ENCODE assay signal across 8 cellular contexts in genomic region chr17:73232587-73233373, GRCh38. TPM values are rescaled to one million over a fixed set of nuclear protein-coding genes. Genes with fewer than 3 reads are reported as not detected.
DNase-seq lines count a peak whose midpoint lies in the region; ATAC-seq, FAIRE-seq and TF ChIP-seq lines count a peak whose summit lies in the region.

No MANE protein-coding gene starts in this region.

- no peak for TF ChIP-seq CTCF in right lobe of liver (IDR thresholded peaks at IDR 0.05)

- peaks cover 68 to 74% (median 70%) of the 10 kb centered on the region in 3 donors for H3K4me1 Mint-ChIP-seq in T-cell

- POLR2A ChIA-PET in T-cell (lab: Charles Lee), result no interaction called here

- CTCF ChIA-PET in T-cell (lab: Charles Lee), result interaction anchor here (0.8 to 2.3 kb wide), 4 partner anchors 10 to 41 kb away, joined by 4 to 16 read pairs (median 5); no protein-coding TSS in a partner anchor

- peaks cover 0 to 16% (median 2%) of the 10 kb centered on the region in 4 donors for H3K36me3 ChIP-seq in right lobe of liver

- peak; percentile 52 for DNase-seq in COR-L47 (lab: John Stamatoyannopoulos, UW)
- DNase-seq in T-cell, result peak in 8 of 34 experiments; percentile 2 to 30 (median 16)
- DNase-seq in dedifferentiated amniotic fluid mesenchymal stem cell (ENCODE audit: extremely low spot score), result peak; percentile 14
- peak; percentile 39 to 68 (median 56) for DNase-seq in right lobe of liver
- no peak for DNase-seq in stimulated activated naive CD8-positive, alpha-beta T cell treated with anti-CD3 and anti-CD28 coated beads, Interleukin-15, Interleukin-2, amounts not matched to agents 100 U/mL and 50 U/mL, for 24 hours
- no peak for DNase-seq in GM19239 (ENCODE audit: insufficient read length, low spot score)

- H3K4me3 Mint-ChIP-seq in T-cell, result peak overlapping the region; percentile 92 to 97 (median 95)

- H3K9me3 Mint-ChIP-seq in T-cell, result no peaks in the 10 kb centered on the region

- peak overlapping the region; percentile 68 to 80 (median 76) for H3K27ac ChIP-seq in right lobe of liver

- H3K4me1 ChIP-seq in right lobe of liver, result peaks cover 0 to 26% (median 12%) of the 10 kb centered on the region in 4 donors

- H3K27me3 ChIP-seq in right lobe of liver, result no peaks in the 10 kb centered on the region

- intact Hi-C loops in right lobe of liver (cut with DNase I), result loop anchor here in 1 of 2 donors (5.0 kb wide), 1 partner anchor 35 kb away; no protein-coding TSS in a partner anchor

- H3K36me3 Mint-ChIP-seq in T-cell, result peaks cover 14% of the 10 kb centered on the region

- H3K27ac Mint-ChIP-seq in T-cell, result peak overlapping the region; percentile 96 to 98

- peak overlapping the region; percentile 85 to 99 (median 98) for H3K4me3 ChIP-seq in right lobe of liver

- ATAC-seq in GM19351 (IDR thresholded peaks at IDR 0.05; ENCODE audit: unreplicated experiment) (peak; percentile 24), HG03432 (IDR thresholded peaks at IDR 0.05; ENCODE audit: unreplicated experiment) (peak; percentile 33), T-cell (replicated peaks in 1 of 4) (peak; percentile 31 to 47 (median 41)), right lobe of liver (peak; percentile 23 to 47 (median 30))
- peak; percentile 45 for ATAC-seq in stimulated activated naive CD8-positive, alpha-beta T cell treated with anti-CD3 and anti-CD28 coated beads, Interleukin-15, Interleukin-2, amounts not matched to agents 100 U/mL and 50 U/mL, for 24 hours

- WGBS in right lobe of liver (ENCODE audit: insufficient coverage, low coverage, low lambda C conversion rate, missing lambda C conversion rate), result 1% methylated on average over 29 of the region's 48 CpGs

- no peak for TF ChIP-seq POLR2A in right lobe of liver (IDR thresholded peaks at IDR 0.05)

- H3K27me3 Mint-ChIP-seq in T-cell, result no peaks in the 10 kb centered on the region

- no peaks in the 10 kb centered on the region for H3K9me3 ChIP-seq in right lobe of liver

- FAIRE-seq in GM19239 (lab: Jason Lieb, UNC), result no peak

RNA-seq across cellular contexts. Expression of gene CPSF4L, which starts 28.9 kb away (rescaled TPM):
- total RNA-seq in T-cell (not detected), right lobe of liver (not detected)

RNA-seq across cellular contexts. Expression of gene COG1, which starts 39.9 kb away (rescaled TPM):
- 10 to 100 TPM; 66.3 to 77.2 (median 73.3) TPM for total RNA-seq in T-cell
- total RNA-seq in right lobe of liver, result 10 to 100 TPM; 10.5 to 24.7 (median 16.9) TPM

Comparison
In these comparisons a context has a peak if more than half of its experiments do, and no peak if none do; other contexts are left out.
1. DNase-seq: peak in COR-L47 (single experiment), dedifferentiated amniotic fluid mesenchymal stem cell (single experiment) and right lobe of liver (3 of 3); none in stimulated activated naive CD8-positive, alpha-beta T cell treated with anti-CD3 and anti-CD28 coated beads, Interleukin-15, Interleukin-2, amounts not matched to agents 100 U/mL and 50 U/mL, for 24 hours (single experiment) and GM19239 (single experiment).
2. Peak in every context shown above with its lines, with median percentiles within 50 percentile points of each other: ATAC-seq.